Comparison of ENCODE assay signal across 8 cellular contexts in the genomic region with DNA sequence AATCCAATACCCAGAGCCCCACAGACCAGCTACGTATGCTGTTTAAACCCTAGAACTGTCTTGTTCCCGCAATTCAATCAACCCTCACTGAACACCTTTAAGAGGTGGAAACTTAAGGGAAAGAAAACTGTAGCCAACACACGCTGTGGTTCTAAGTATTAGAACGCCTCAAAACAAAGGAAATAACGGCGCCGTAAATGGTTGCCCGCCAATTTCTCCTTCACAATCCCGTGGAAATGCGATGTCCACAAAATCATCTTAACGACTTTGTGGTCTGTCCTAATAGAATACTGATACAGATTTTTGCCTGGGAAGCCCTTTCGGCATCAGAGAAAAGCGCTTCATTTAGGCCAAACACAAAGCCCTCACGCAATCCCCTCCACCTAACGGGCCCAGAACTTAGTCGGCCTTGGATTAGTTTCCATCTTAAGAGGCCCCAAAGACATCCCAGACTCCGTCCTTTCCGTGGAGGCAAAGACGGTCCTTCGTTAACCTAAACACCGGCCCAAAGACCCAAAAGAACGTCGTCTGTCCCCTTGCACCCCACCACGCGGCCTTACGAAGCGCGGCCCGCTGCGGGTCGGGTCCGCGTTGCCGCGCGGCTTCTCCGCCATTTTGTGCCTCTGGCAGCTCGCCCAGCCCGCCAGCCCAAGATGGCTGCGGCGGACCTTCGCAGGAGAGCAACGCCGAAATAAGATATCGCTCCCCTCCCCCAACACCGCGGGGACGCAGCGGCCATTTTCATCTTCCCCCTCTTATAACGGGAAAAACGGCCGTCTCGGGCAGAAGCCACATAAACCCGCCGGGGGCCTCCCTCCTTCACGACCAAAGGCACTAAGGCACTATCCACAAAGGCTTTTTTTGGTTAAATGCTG. TPM values are rescaled to one million over a fixed set of nuclear protein-coding genes. Genes with fewer than 3 reads are reported as not detected.
DNase-seq lines count a peak whose midpoint lies in the region; ATAC-seq and TF ChIP-seq lines count a peak whose summit lies in the region.

No MANE protein-coding gene starts in this region.

- H3K9me3 Mint-ChIP-seq in CD14-positive monocyte: peaks cover 0 to 5% (median 2%) of the 10 kb centered on the region in 7 donors
- H3K9me3 Mint-ChIP-seq in effector memory CD8-positive, alpha-beta T cell: no peaks in the 10 kb centered on the region
- no peaks in the 10 kb centered on the region for H3K9me3 Mint-ChIP-seq in memory B cell

- H3K4me1 Mint-ChIP-seq in CD14-positive monocyte (peaks cover 42% of the 10 kb centered on the region), memory B cell (peaks cover 26% of the 10 kb centered on the region)
- peaks cover 25 to 43% of the 10 kb centered on the region in 2 donors for H3K4me1 Mint-ChIP-seq in effector memory CD8-positive, alpha-beta T cell (ENCODE audit: low read depth in 2 of 2)

- DNase-seq in CD14-positive monocyte (ENCODE audit: low spot score): peak; percentile 85
- DNase-seq in HT1080 (ENCODE audit: low read depth): peak; percentile 89
- DNase-seq in NK-92 treated with Interleukin-12 subunit alpha and Interleukin-12 subunit beta, amount 100 ng/mL, for 24 hours (lab: John Stamatoyannopoulos, UW): peak; percentile 74
- peak; percentile 67 to 75 for DNase-seq in activated CD8-positive, alpha-beta memory T cell treated with anti-CD3 and anti-CD28 coated beads for 4 hours (ENCODE audit: low read depth in 2 of 2)
- peak; percentile 85 to 86 (median 86) for DNase-seq in effector memory CD8-positive, alpha-beta T cell
- peak; percentile 85 to 87 for DNase-seq in memory B cell (ENCODE audit: low spot score in 2 of 2)
- DNase-seq in stimulated activated CD8-positive, alpha-beta memory T cell treated with anti-CD3 and anti-CD28 coated beads, Interleukin-12 subunit alpha, Interleukin-12 subunit beta, amount 100 ng/mL, for 24 hours (ENCODE audit: extremely low read depth): peak; percentile 74

- peak overlapping the region; percentile 100 for H3K4me3 Mint-ChIP-seq in CD14-positive monocyte
- peak overlapping the region; percentile 97 to 100 for H3K4me3 Mint-ChIP-seq in effector memory CD8-positive, alpha-beta T cell
- H3K4me3 Mint-ChIP-seq in memory B cell: peak overlapping the region; percentile 97

- H3K27me3 Mint-ChIP-seq in CD14-positive monocyte (ENCODE audit: low read depth in 3 of 3) (peaks cover 0 to 4% (median 0%) of the 10 kb centered on the region in 3 donors), memory B cell (no peaks in the 10 kb centered on the region)
- H3K27me3 Mint-ChIP-seq in effector memory CD8-positive, alpha-beta T cell: no peaks in the 10 kb centered on the region

- no peak for TF ChIP-seq CTCF in CD14-positive monocyte (IDR thresholded peaks at IDR 0.05)

- ATAC-seq in GM21360 (IDR thresholded peaks at IDR 0.05; ENCODE audit: unreplicated experiment) (peak; percentile 39), memory B cell (ENCODE audit: low read depth) (peak; percentile 63)
- ATAC-seq in effector memory CD8-positive, alpha-beta T cell (replicated peaks): peak; percentile 67

- H3K27ac Mint-ChIP-seq in CD14-positive monocyte (peak overlapping the region; percentile 100), memory B cell (peak overlapping the region; percentile 98)
- H3K27ac Mint-ChIP-seq in effector memory CD8-positive, alpha-beta T cell: peak overlapping the region; percentile 97 to 100

- intact Hi-C loops in CD14-positive monocyte (cut with micrococcal nuclease): loop anchor here (5.0 to 10.0 kb wide), 4 partner anchors 110 to 848 kb away; partner anchors contain the start of genes IGF2BP2 (in 2 of the 2), EIF4A2 (in 1 of the 2) and ETV5 (in 1 of the 2)

- peaks cover 8 to 14% of the 10 kb centered on the region in 2 donors for H3K36me3 Mint-ChIP-seq in CD14-positive monocyte
- peaks cover 54% of the 10 kb centered on the region for H3K36me3 Mint-ChIP-seq in effector memory CD8-positive, alpha-beta T cell (ENCODE audit: insufficient read depth)
- peaks cover 4% of the 10 kb centered on the region for H3K36me3 Mint-ChIP-seq in memory B cell

RNA-seq across cellular contexts. Expression of gene TRA2B, which starts 0.8 kb away (rescaled TPM):
- polyA plus RNA-seq in CD14-positive monocyte: 100 to 1,000 TPM in 1 of 2 donors, 10 to 100 TPM in 1; 99.9 to 121 TPM
- 427 and 535 TPM in 2 replicates for total RNA-seq in HT1080 (2014; rRNA removed; shearing (Covaris generic))
- polyA plus RNA-seq in HT1080 (2015; cell fraction: cytosol; rRNA removed): 207 and 262 TPM in 2 replicates
- 549 and 852 TPM in 2 replicates for polyA plus RNA-seq in HT1080 (2015; cell fraction: nucleus; rRNA removed)

Comparison
In these comparisons a context has a peak if more than half of its experiments do, and no peak if none do; other contexts are left out.
1. Peak in every context shown above with its lines: DNase-seq and ATAC-seq.